ENCODE assay signal across 1 cellular context in the genomic region with DNA sequence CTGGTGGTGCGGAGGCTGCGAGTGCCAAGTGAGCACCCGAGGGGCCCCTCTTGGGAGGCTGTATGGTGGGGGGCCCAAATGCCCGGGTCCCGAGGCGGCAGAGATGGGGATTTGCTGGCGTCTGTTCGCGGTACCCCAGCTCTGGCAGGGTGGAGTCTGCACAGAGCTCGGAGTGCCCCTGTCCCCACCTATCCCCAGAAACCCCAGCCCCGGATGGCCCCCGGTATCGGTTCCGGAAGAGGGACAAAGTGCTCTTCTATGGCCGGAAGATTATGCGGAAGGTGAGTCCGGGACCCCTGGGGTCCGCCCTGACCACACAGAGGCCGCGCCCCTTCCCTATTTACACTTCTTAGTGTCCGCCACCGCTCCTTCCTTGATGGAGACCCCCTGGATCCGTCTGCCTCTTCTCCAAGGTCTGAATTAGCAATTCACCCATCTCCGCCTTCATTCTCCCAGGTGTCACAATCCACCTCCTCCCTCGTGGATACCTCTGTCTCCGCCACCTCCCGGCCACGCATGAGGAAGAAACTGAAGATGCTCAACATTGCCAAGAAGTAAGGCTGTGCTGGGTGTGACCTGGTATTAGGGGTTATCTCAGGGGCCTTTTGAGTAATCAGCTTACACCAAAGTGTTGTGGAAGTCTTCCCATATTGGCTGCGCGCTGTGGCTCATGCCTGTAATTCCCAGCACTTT.
TF ChIP-seq lines count a peak whose summit lies in the region.

No MANE protein-coding gene starts in this region.

TF ChIP-seq in GM23338, 12 proteins besides CTCF, POLR2A, EP300 and RAD21 (continued from another document):
- no peak for TF ChIP-seq ZNF462 (CRISPR knock-in tag; IDR thresholded peaks at IDR 0.05)
- TF ChIP-seq JUNB (IDR thresholded peaks at IDR 0.05; ENCODE audit: unreplicated experiment): no peak
- no peak for TF ChIP-seq EZH2 (IDR thresholded peaks at IDR 0.05; ENCODE audit: low read depth, unreplicated experiment)
- no peak for TF ChIP-seq POLR2AphosphoS5 (IDR thresholded peaks at IDR 0.05; ENCODE audit: low read depth)
- TF ChIP-seq ZNF114 (CRISPR knock-in tag; IDR thresholded peaks at IDR 0.05): no peak
- no peak for TF ChIP-seq EZH2phosphoT487 (IDR thresholded peaks at IDR 0.05; ENCODE audit: unreplicated experiment)
